Comparison of ENCODE assay signal across 1 cellular context in the genomic region with DNA sequence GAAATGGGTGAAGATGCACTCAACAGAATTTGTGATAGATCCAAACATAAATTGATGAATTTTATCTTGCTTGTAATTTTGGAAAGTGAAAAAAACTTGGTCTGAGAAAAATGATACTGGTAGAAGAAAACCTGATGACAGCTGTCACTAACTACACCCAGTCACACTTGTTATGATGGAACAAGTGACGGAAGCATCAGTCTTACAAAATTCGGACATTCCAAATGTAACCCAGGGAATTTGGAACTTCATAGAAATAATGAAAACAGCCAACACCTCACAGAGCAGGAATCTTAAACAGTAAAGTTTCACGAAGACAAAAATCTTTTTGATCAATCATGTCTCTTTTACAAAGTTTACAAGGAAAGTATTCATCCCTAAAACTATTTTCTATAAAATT.
TF ChIP-seq lines count a peak whose summit lies in the region.

No MANE protein-coding gene starts in this region.

TF ChIP-seq in IMR-90, 13 proteins besides CTCF, POLR2A, EP300 and RAD21 (continued from another document):
- TF ChIP-seq, protein P1, sequence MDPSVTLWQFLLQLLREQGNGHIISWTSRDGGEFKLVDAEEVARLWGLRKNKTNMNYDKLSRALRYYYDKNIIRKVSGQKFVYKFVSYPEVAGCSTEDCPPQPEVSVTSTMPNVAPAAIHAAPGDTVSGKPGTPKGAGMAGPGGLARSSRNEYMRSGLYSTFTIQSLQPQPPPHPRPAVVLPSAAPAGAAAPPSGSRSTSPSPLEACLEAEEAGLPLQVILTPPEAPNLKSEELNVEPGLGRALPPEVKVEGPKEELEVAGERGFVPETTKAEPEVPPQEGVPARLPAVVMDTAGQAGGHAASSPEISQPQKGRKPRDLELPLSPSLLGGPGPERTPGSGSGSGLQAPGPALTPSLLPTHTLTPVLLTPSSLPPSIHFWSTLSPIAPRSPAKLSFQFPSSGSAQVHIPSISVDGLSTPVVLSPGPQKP (IDR thresholded peaks at IDR 0.05; ENCODE audit: borderline replicate concordance, low read depth, low read length), result no peak
- no peak for TF ChIP-seq RFX5 (IDR thresholded peaks at IDR 0.05; ENCODE audit: low read depth, low read length)
